ENCODE assay signal across 11 cellular contexts in genomic region chr1:221097479-221098281, GRCh38.
DNase-seq lines count a peak whose midpoint lies in the region; ATAC-seq, FAIRE-seq and TF ChIP-seq lines count a peak whose summit lies in the region.
"Had no signal": no experiment of that assay in that cellular context is flagged by ENCODE, and none has a peak within 500 bp of the region (broad histone marks: within the 10 kb centered on the region; RNA-seq: fewer than 3 reads in every experiment).

No MANE protein-coding gene starts in this region.

- H3K4me2 ChIP-seq in astrocyte (ENCODE audit: low read length): no peak overlapping the region

- H3K4me3 Mint-ChIP-seq in MCF 10A (ENCODE audit: unreplicated experiment) (no peak overlapping the region), astrocyte (ENCODE audit: unreplicated experiment) (no peak overlapping the region)

- no peaks in the 10 kb centered on the region for H3K27me3 Mint-ChIP-seq in MCF 10A (ENCODE audit: insufficient read depth, unreplicated experiment)
- no peaks in the 10 kb centered on the region for H3K27me3 Mint-ChIP-seq in astrocyte (ENCODE audit: low read depth, unreplicated experiment)

- H3K4me1 ChIP-seq in breast epithelium: no peaks in the 10 kb centered on the region
- H3K4me1 ChIP-seq in astrocyte (ENCODE audit: insufficient read depth, low read length): peaks cover 8% of the 10 kb centered on the region
- peaks cover 12 to 52% of the 10 kb centered on the region in 2 donors for H3K4me1 ChIP-seq in left lung

- peak; percentile 58 for ATAC-seq in left lung
- ATAC-seq in GM19397 (IDR thresholded peaks at IDR 0.05; ENCODE audit: unreplicated experiment): no peak
- ATAC-seq in HG03442 (IDR thresholded peaks at IDR 0.05; ENCODE audit: unreplicated experiment): no peak
- ATAC-seq: left colon had no signal

- H3K27me3 ChIP-seq in breast epithelium (no peaks in the 10 kb centered on the region), astrocyte (ENCODE audit: insufficient read depth, low read length) (no peaks in the 10 kb centered on the region), left lung (no peaks in the 10 kb centered on the region)

- H3K9me3 Mint-ChIP-seq in MCF 10A (ENCODE audit: unreplicated experiment) (peaks cover 10% of the 10 kb centered on the region), astrocyte (ENCODE audit: unreplicated experiment) (peaks cover 26% of the 10 kb centered on the region)

- H2AFZ ChIP-seq in astrocyte (ENCODE audit: low read depth, low read length): no peak overlapping the region

- no peaks in the 10 kb centered on the region for H3K36me3 Mint-ChIP-seq in MCF 10A (ENCODE audit: insufficient read depth, unreplicated experiment)
- peaks cover 8% of the 10 kb centered on the region for H3K36me3 Mint-ChIP-seq in astrocyte (ENCODE audit: low read depth, unreplicated experiment)

- FAIRE-seq in astrocyte (lab: Jason Lieb, UNC) (peak; percentile 80), urothelium cell line (lab: Jason Lieb, UNC) (no peak)

- no peak overlapping the region for H3K4me3 ChIP-seq in breast epithelium
- H3K4me3 ChIP-seq in astrocyte (ENCODE audit: insufficient read depth, low read depth, low read length): no peak overlapping the region
- no peak overlapping the region for H3K4me3 ChIP-seq in left lung

- intact Hi-C loops in MCF 10A (cut with micrococcal nuclease): no loop called here
- intact Hi-C loops in breast epithelium (cut with DNase I; ENCODE audit: low total_unique reads): no loop called here
- intact Hi-C loops in left lung (cut with DNase I): no loop called here

- DNase-seq in MCF 10A (ENCODE audit: unreplicated experiment) (peak; percentile 95), breast epithelium (ENCODE audit: low spot score in 2 of 2) (no peak), astrocyte (ENCODE audit: low read depth) (peak; percentile 98), left lung (no peak), urothelium cell line (ENCODE audit: low spot score) (peak; percentile 68), NCI-H345 (lab: John Stamatoyannopoulos, UW) (no peak)
- DNase-seq: 8988T; left colon; stimulated activated CD4-positive, alpha-beta T cell treated with anti-CD3 and anti-CD28 coated beads, Interleukin-4, amount 100 ng/mL, for 24 hours had no signal

- CTCF ChIA-PET in MCF 10A (lab: Yijun Ruan, JAX): interaction anchor here (0.6 to 2.4 kb wide), 8 partner anchors 10 to 933 kb away, joined by 3 to 9 read pairs (median 4); no protein-coding TSS in a partner anchor

- no peaks in the 10 kb centered on the region for H4K20me1 ChIP-seq in astrocyte (ENCODE audit: insufficient read depth, low read length)

- no peak for TF ChIP-seq POLR2A in breast epithelium (IDR thresholded peaks at IDR 0.05)

- POLR2A ChIA-PET in MCF 10A (lab: Yijun Ruan, JAX): interaction anchor here (0.7 to 2.2 kb wide), 7 partner anchors 10 to 222 kb away, joined by 3 to 13 read pairs (median 4); no protein-coding TSS in a partner anchor

- H3K27ac ChIP-seq in breast epithelium (peak overlapping the region in 1 of 2 donors; percentile 49), astrocyte (ENCODE audit: low read depth, low read length) (peak overlapping the region; percentile 48), left lung (peak overlapping the region; percentile 48 to 91)

- peaks cover 15% of the 10 kb centered on the region for H3K4me1 Mint-ChIP-seq in MCF 10A (ENCODE audit: insufficient read depth, unreplicated experiment)
- H3K4me1 Mint-ChIP-seq in astrocyte (ENCODE audit: low read depth, unreplicated experiment): peaks cover 50% of the 10 kb centered on the region

- H3K9ac ChIP-seq in astrocyte (ENCODE audit: low read length): no peak overlapping the region

- no peaks in the 10 kb centered on the region for H3K79me2 ChIP-seq in astrocyte (ENCODE audit: insufficient read depth, low read length)

- H3K27ac Mint-ChIP-seq in MCF 10A (ENCODE audit: low read depth, unreplicated experiment): peak overlapping the region; percentile 30
- peak overlapping the region; percentile 78 for H3K27ac Mint-ChIP-seq in astrocyte (ENCODE audit: unreplicated experiment)

- BruUV-seq in MCF 10A (replicated peaks; lab: Mats Ljungman, UMichigan): no TSS peak

- H3K9me3 ChIP-seq in breast epithelium: no peaks in the 10 kb centered on the region
- peaks cover 7% of the 10 kb centered on the region for H3K9me3 ChIP-seq in astrocyte (ENCODE audit: insufficient read depth, low read depth, low read length)
- no peaks in the 10 kb centered on the region for H3K9me3 ChIP-seq in left lung

- H3K36me3 ChIP-seq in breast epithelium (no peaks in the 10 kb centered on the region), astrocyte (ENCODE audit: insufficient read depth, low read length) (no peaks in the 10 kb centered on the region), left lung (no peaks in the 10 kb centered on the region)

- TF ChIP-seq CTCF in MCF 10A (IDR thresholded peaks at IDR 0.05; ENCODE audit: unreplicated experiment): no peak
- no peak for TF ChIP-seq CTCF in breast epithelium (IDR thresholded peaks at IDR 0.05)
- TF ChIP-seq CTCF in astrocyte (IDR thresholded peaks at IDR 0.05; ENCODE audit: insufficient read depth, low read depth, low read length): no peak
- TF ChIP-seq CTCF in left lung (IDR thresholded peaks at IDR 0.05): no peak

Comparison
In these comparisons a context has a peak if more than half of its experiments do, and no peak if none do; other contexts are left out.
1. DNase-seq: peak in MCF 10A (single experiment), astrocyte (single experiment) and urothelium cell line (single experiment); none in breast epithelium (0 of 2), left lung (0 of 2) and NCI-H345 (single experiment).